Comparison of ENCODE assay signal across 13 cellular contexts in the genomic region with DNA sequence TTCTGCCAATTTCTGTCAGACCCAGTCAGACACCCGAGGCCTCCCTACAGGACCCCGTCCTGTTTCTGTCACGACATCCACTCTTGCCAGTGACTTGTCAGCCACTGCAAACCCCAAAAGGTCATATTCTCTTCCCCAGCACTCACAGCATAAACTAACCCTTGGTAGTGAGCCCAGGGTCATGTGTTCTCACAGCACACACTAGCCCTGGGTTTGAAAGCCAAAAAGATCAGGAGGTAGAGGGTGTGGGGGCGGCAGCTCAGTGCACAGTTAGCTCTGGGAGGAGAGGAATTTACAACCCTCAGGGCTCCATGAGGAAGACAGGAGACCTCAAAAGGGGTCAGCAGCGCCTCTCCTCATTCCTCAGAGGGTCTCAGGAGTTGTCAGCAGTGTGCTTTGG. TPM values are rescaled to one million over a fixed set of nuclear protein-coding genes. Genes with fewer than 3 reads are reported as not detected.
DNase-seq lines count a peak whose midpoint lies in the region; ATAC-seq and TF ChIP-seq lines count a peak whose summit lies in the region.
"Had no signal": no experiment of that assay in that cellular context is flagged by ENCODE, and none has a peak within 500 bp of the region (broad histone marks: within the 10 kb centered on the region; RNA-seq: fewer than 3 reads in every experiment).

No MANE protein-coding gene starts in this region.

- no peaks in the 10 kb centered on the region for H3K27me3 Mint-ChIP-seq in H9 (ENCODE audit: low read depth)

- H3K4me1 ChIP-seq in IMR-90 (ENCODE audit: control insufficient read depth, insufficient read depth, low read length) (peaks cover 12% of the 10 kb centered on the region), colonic mucosa (no peaks in the 10 kb centered on the region), stomach (peaks cover 5 to 29% (median 8%) of the 10 kb centered on the region in 4 donors), H9 (ENCODE audit: insufficient read depth, low read length) (no peaks in the 10 kb centered on the region)

- peaks cover 7% of the 10 kb centered on the region for H3K9me1 ChIP-seq in IMR-90 (ENCODE audit: insufficient read depth, low read length)

- H3K23ac ChIP-seq in IMR-90 (ENCODE audit: low read depth, low read length) = peak overlapping the region; percentile 46; the same call in 1 of the 2 replicates
- H3K23ac ChIP-seq in H9 (ENCODE audit: insufficient read length, low read depth, low read length) = no peak overlapping the region

- H3K27ac ChIP-seq in IMR-90 (ENCODE audit: insufficient read depth, low read length) (peak overlapping the region; percentile 78), colonic mucosa (no peak overlapping the region), stomach (peak overlapping the region in 4 of 5 donors; percentile 48 to 75 (median 62)), H9 (ENCODE audit: insufficient read length, low read depth, low read length) (no peak overlapping the region)

- H3K14ac ChIP-seq in IMR-90 (replicated peaks; ENCODE audit: low read depth, low read length) (peak overlapping the region; percentile 69), H9 (ENCODE audit: insufficient read depth, low read length) (no peak overlapping the region)

- H3K79me1 ChIP-seq in IMR-90 (ENCODE audit: low read depth in 1 of 2, low read length in 2 of 2) (no peaks in the 10 kb centered on the region), H9 (ENCODE audit: insufficient read depth, low read depth, low read length, poor library complexity, severe bottlenecking) (no peaks in the 10 kb centered on the region)

- no peaks in the 10 kb centered on the region for H3K79me2 ChIP-seq in H9 (ENCODE audit: insufficient read depth, low read length)

- peak; percentile 53 for DNase-seq in IMR-90
- peak; percentile 40 for DNase-seq in colonic mucosa
- DNase-seq in mucosa of gallbladder (ENCODE audit: low spot score) = peak; percentile 41
- DNase-seq in stomach = no peak
- DNase-seq in H9 = no peak
- DNase-seq in GM10248 (ENCODE audit: extremely low spot score) = no peak
- DNase-seq in activated CD8-positive, alpha-beta memory T cell treated with anti-CD3 and anti-CD28 coated beads for 24 hours = no peak
- DNase-seq in A172 (ENCODE audit: low spot score) = no peak
- DNase-seq: activated T-cell treated with anti-CD3 and anti-CD28 coated beads for 4 hours, DMS 273 treated with DMSO at 0.1 percent for 48 hours, NCI-H69, occipital lobe, T-helper 2 cell had no signal

- intact Hi-C loops in IMR-90 (cut with micrococcal nuclease) (no loop called here), colonic mucosa (cut with DNase I) (no loop called here), stomach (cut with DNase I; ENCODE audit: low total_unique reads) (no loop called here)

- H4K20me1 ChIP-seq in IMR-90 (ENCODE audit: insufficient read depth, low read length) = no peaks in the 10 kb centered on the region
- no peaks in the 10 kb centered on the region for H4K20me1 ChIP-seq in H9 (ENCODE audit: control insufficient read depth, insufficient read depth, insufficient read length)

- peak overlapping the region; percentile 53 for H3K4me2 ChIP-seq in IMR-90 (ENCODE audit: low read depth, low read length)
- H3K4me2 ChIP-seq in H9 (ENCODE audit: insufficient read depth, insufficient read length, low read length) = no peak overlapping the region

- peaks cover 5 to 7% of the 10 kb centered on the region in 2 experiments for H3K9me3 Mint-ChIP-seq in H9

- TF ChIP-seq RAD21 in IMR-90 (IDR thresholded peaks at IDR 0.05; ENCODE audit: low read length) = no peak

- H3K27me3 ChIP-seq in IMR-90 (ENCODE audit: control insufficient read depth, insufficient read depth, low read length) (no peaks in the 10 kb centered on the region), colonic mucosa (no peaks in the 10 kb centered on the region), stomach (no peaks in the 10 kb centered on the region), H9 (ENCODE audit: insufficient read depth, low read length) (no peaks in the 10 kb centered on the region)

- no peak overlapping the region for H3K4me3 ChIP-seq in IMR-90 (ENCODE audit: insufficient read depth, low read depth, low read length)
- no peak overlapping the region for H3K4me3 ChIP-seq in colonic mucosa
- H3K4me3 ChIP-seq in stomach = no peak overlapping the region

- BruUV-seq in IMR-90 (replicated peaks; lab: Mats Ljungman, UMichigan) = no TSS peak

- no peak for TF ChIP-seq CTCF in IMR-90 (conservative IDR thresholded peaks at IDR 0.05; ENCODE audit: low read depth, low read length)
- TF ChIP-seq CTCF in colonic mucosa (IDR thresholded peaks at IDR 0.05) = no peak
- no peak for TF ChIP-seq CTCF in stomach (IDR thresholded peaks at IDR 0.05)
- TF ChIP-seq CTCF in H9 (conservative IDR thresholded peaks at IDR 0.05) = no peak
- TF ChIP-seq CTCF in GM10248 (IDR thresholded peaks at IDR 0.05; ENCODE audit: control extremely low read depth, extremely low read depth, low read depth, missing control alignments) = no peak

- H2BK5ac ChIP-seq in IMR-90 (ENCODE audit: low read depth, low read length, poor library complexity, severe bottlenecking) (peak overlapping the region; percentile 50), H9 (ENCODE audit: insufficient read length, low read length) (no peak overlapping the region)

- H2AK9ac ChIP-seq in IMR-90 (replicated peaks; ENCODE audit: low read depth, low read length, poor library complexity) = peak overlapping the region; percentile 19

- CTCF ChIA-PET in IMR-90 (lab: Yijun Ruan, JAX) (interaction anchor here (0.5 kb wide), 1 partner anchor 61 kb away, joined by 4 read pairs; no protein-coding TSS in a partner anchor), GM10248 (lab: Yijun Ruan, JAX) (interaction anchor here (1.1 to 1.3 kb wide), 2 partner anchors 12 to 49 kb away, joined by 3 read pairs; no protein-coding TSS in a partner anchor)

- H2BK12ac ChIP-seq in H9 (ENCODE audit: insufficient read length, low read depth, low read length) = no peak overlapping the region

- H4K5ac ChIP-seq in IMR-90 (ENCODE audit: low read depth, low read length) = peak overlapping the region; percentile 83
- no peak overlapping the region for H4K5ac ChIP-seq in H9 (ENCODE audit: insufficient read length, low read depth, low read length)

- peak overlapping the region; percentile 77 for H3K18ac ChIP-seq in IMR-90 (ENCODE audit: low read depth, low read length)
- no peak overlapping the region for H3K18ac ChIP-seq in H9 (ENCODE audit: insufficient read length, low read depth, low read length)

- WGBS in IMR-90 (ENCODE audit: extremely low coverage in 2 of 2, insufficient read length in 1 of 2), 2 experiments = 0% methylated on average over 1 of the region's 5 CpGs; no CpG with 5 or more reads in 1 of the 2 experiments
- 54 to 82% (median 73%) methylated on average over 5 of the region's 5 CpGs for WGBS in stomach, 5 donors
- WGBS in H9 (ENCODE audit: extremely low coverage, insufficient read length, low lambda C conversion rate) = no CpG with 5 or more reads among the region's 5 CpGs

- H4K8ac ChIP-seq in IMR-90 (ENCODE audit: low read depth in 2 of 2, low read length in 2 of 2) (peak overlapping the region; percentile 31 to 67; a peak in 2 of 4 replicates), H9 (replicated peaks; ENCODE audit: insufficient read length, low read depth, low read length) (no peak overlapping the region)

- H4K91ac ChIP-seq in IMR-90 (ENCODE audit: insufficient read depth, low read depth, low read length) (peak overlapping the region; percentile 67), H9 (ENCODE audit: insufficient read length, low read depth, low read length) (no peak overlapping the region)

- no peak overlapping the region for H3K4me3 Mint-ChIP-seq in H9

- H3K27ac Mint-ChIP-seq in H9 = no peak overlapping the region; a peak in 2 of 7 replicates

- peak overlapping the region; percentile 32; the same call in 1 of the 2 replicates for H3K56ac ChIP-seq in IMR-90 (ENCODE audit: extremely low read depth, insufficient read depth, low read length)
- no peak overlapping the region for H3K56ac ChIP-seq in H9 (ENCODE audit: insufficient read length, low read depth, low read length)

- dilution Hi-C loops in IMR-90 (cut with HindIII; ENCODE audit: low sequenced_read_pairs, unreplicated experiment) = no loop called here

- no peaks in the 10 kb centered on the region; a peak in 1 of 7 replicates for H3K36me3 Mint-ChIP-seq in H9 (ENCODE audit: insufficient read depth in 1 of 3, low read depth in 3 of 3)

- H2BK15ac ChIP-seq in IMR-90 (ENCODE audit: low read depth, low read length) (peak overlapping the region; percentile 75; the same call in 2 of the 3 replicates), H9 (ENCODE audit: low read depth, low read length) (no peak overlapping the region)

- no peaks in the 10 kb centered on the region for H3K36me3 ChIP-seq in IMR-90 (ENCODE audit: control insufficient read depth, insufficient read depth, low read length)
- no peaks in the 10 kb centered on the region for H3K36me3 ChIP-seq in colonic mucosa
- no peaks in the 10 kb centered on the region for H3K36me3 ChIP-seq in stomach

- peak overlapping the region; percentile 2; the same call in 1 of the 2 replicates for H3K9ac ChIP-seq in IMR-90 (ENCODE audit: low read depth, low read length)
- H3K9ac ChIP-seq in colonic mucosa (ENCODE audit: low read depth in 2 of 2, low read length in 2 of 2) = no peak overlapping the region
- no peak overlapping the region for H3K9ac ChIP-seq in H9 (ENCODE audit: extremely low read depth, insufficient read length, low read length)

- in situ Hi-C loops in IMR-90 (cut with MboI; ENCODE audit: low sequenced_read_pairs) = no loop called here

- H2AFZ ChIP-seq in IMR-90 (replicated peaks; ENCODE audit: low read length, poor library complexity) (peak overlapping the region; percentile 81), H9 (ENCODE audit: low read length) (no peak overlapping the region)

- no peak overlapping the region for H3T11ph ChIP-seq in H9 (ENCODE audit: low read length)

- TF ChIP-seq EP300 in stomach (IDR thresholded peaks at IDR 0.05) = no peak

- H3K9me3 ChIP-seq in IMR-90 (ENCODE audit: control insufficient read depth, insufficient read depth, low read length) (0 out of 2 replicates have a peak, but pooled peaks cover 2% of the 10 kb centered on the region), colonic mucosa (no peaks in the 10 kb centered on the region), stomach (peaks cover 0 to 5% (median 4%) of the 10 kb centered on the region in 4 donors), H9 (ENCODE audit: control insufficient read depth, low read depth, low read length) (peaks cover 4% of the 10 kb centered on the region)

- H2AK5ac ChIP-seq in IMR-90 (ENCODE audit: low read depth, low read length) (peak overlapping the region; percentile 52), H9 (ENCODE audit: insufficient read length, low read length) (no peak overlapping the region)

- peaks cover 10 to 12% of the 10 kb centered on the region in 2 experiments; a peak in 3 of 4 replicates for H3K4me1 Mint-ChIP-seq in H9

- H3K23me2 ChIP-seq in H9 (ENCODE audit: insufficient read length, low read depth, low read length, poor library complexity, severe bottlenecking) = no peaks in the 10 kb centered on the region

- peak overlapping the region; percentile 78 for H3K4ac ChIP-seq in IMR-90 (ENCODE audit: low read depth, low read length)
- no peak overlapping the region for H3K4ac ChIP-seq in H9 (ENCODE audit: low read depth, low read length)

- H2BK120ac ChIP-seq in IMR-90 (ENCODE audit: low read depth, low read length) (peak overlapping the region; percentile 54), H9 (ENCODE audit: low read depth, low read length, poor library complexity, severe bottlenecking) (no peak overlapping the region)

- POLR2A ChIA-PET in IMR-90 (lab: Charles Lee; ENCODE audit: unreplicated experiment) = no interaction called here
- POLR2A ChIA-PET in GM10248 (lab: Yijun Ruan, JAX) = no interaction called here

- TF ChIP-seq POLR2A in IMR-90 (IDR thresholded peaks at IDR 0.05; ENCODE audit: low read depth, low read length) (no peak), stomach (IDR thresholded peaks at IDR 0.05) (no peak)

- peak; percentile 81 for ATAC-seq in IMR-90 (ENCODE audit: low read depth)

- peak overlapping the region; percentile 75 for H2BK20ac ChIP-seq in IMR-90 (ENCODE audit: low read depth, low read length)
- H2BK20ac ChIP-seq in H9 (ENCODE audit: low read depth, low read length, poor library complexity, severe bottlenecking) = no peak overlapping the region

RNA-seq across cellular contexts. Expression of a gene that starts 9.9 kb away (rescaled TPM):
- total RNA-seq in IMR-90 (2012; rRNA removed) (41.2 and 41.9 TPM in 2 replicates), colonic mucosa (10 to 100 TPM; 37.3 to 81.7 TPM), mucosa of gallbladder (56.7 TPM), stomach (10 to 100 TPM; 22.9 to 55.3 (median 37.9) TPM), H9 (2021) (31.3 and 32.9 TPM in 2 replicates)
- polyA plus RNA-seq in IMR-90 (2012; rRNA removed) (34.8 and 35.3 TPM in 2 replicates), stomach (10 to 100 TPM; 21.4 to 58.7 (median 39.4) TPM)
- polyA plus RNA-seq in IMR-90 (2012; cell fraction: cytosol; rRNA removed) = 18.7 and 20.5 TPM in 2 replicates
- 20.1 and 45.0 TPM in 2 replicates for polyA plus RNA-seq in IMR-90 (2012; cell fraction: nucleus; rRNA removed; ENCODE audit: low replicate concordance)
- 22.5 and 24.5 TPM in 2 replicates for total RNA-seq in A172 (2014; rRNA removed; shearing (Covaris generic))

Comparison
In these comparisons a context has a peak if more than half of its experiments do, and no peak if none do; other contexts are left out.
1. DNase-seq: peak in IMR-90 (single experiment), colonic mucosa (single experiment) and mucosa of gallbladder (single experiment); none in stomach (single experiment), H9 (single experiment), GM10248 (single experiment), activated CD8-positive, alpha-beta memory T cell treated with anti-CD3 and anti-CD28 coated beads for 24 hours (single experiment) and A172 (single experiment).
2. H3K27ac ChIP-seq: peak in IMR-90 (single experiment) and stomach (4 of 5); none in colonic mucosa (single experiment) and H9 (single experiment).